ENCODE assay signal across 19 cellular contexts in the genomic region with DNA sequence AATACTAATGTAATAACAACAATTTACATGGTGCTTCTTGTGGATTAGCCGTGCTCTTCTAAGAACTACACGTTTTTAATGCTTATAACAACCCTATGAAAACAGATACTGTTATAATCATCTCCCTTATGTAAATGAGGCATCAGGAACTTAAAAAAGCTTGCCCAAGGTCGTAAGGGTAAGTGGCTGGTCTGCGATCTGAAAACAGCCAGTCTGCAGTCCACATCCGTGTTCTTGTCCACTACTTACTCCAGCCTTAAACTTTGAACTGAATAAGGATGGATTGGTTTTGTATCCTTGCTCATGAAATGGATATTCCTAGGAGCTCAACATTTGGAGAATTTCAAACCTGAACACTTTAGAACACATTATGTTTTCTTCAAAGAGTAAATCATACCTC. TPM values are rescaled to one million over a fixed set of nuclear protein-coding genes. Genes with fewer than 3 reads are reported as not detected.
DNase-seq lines count a peak whose midpoint lies in the region; ATAC-seq, FAIRE-seq and TF ChIP-seq lines count a peak whose summit lies in the region.
"Had no signal": no experiment of that assay in that cellular context is flagged by ENCODE, and none has a peak within 500 bp of the region (broad histone marks: within the 10 kb centered on the region; RNA-seq: fewer than 3 reads in every experiment).

No MANE protein-coding gene starts in this region.

- H3K4me2 ChIP-seq in endothelial cell of umbilical vein (ENCODE audit: insufficient read depth, low read length) (peak overlapping the region; percentile 47), GM23338 (no peak overlapping the region)

- dilution Hi-C loops in endothelial cell of umbilical vein (cut with MboI; ENCODE audit: extremely low pct_ligation_motif_present, low sequenced_read_pairs): no loop called here

- DNase-seq in NOMO-1 treated with DMSO at 0.1 percent for 48 hours (lab: John Stamatoyannopoulos, UW; ENCODE audit: unreplicated experiment) (peak; percentile 4), NOMO-1 treated with dmso at 0.1 percent for 144 hours (lab: John Stamatoyannopoulos, UW; ENCODE audit: unreplicated experiment) (no peak), endothelial cell of umbilical vein (ENCODE audit: low read depth, low spot score) (peak; percentile 40), germinal center (ENCODE audit: low spot score) (no peak), transverse colon (no peak), NCI-H526 treated with DMSO at 0.1 percent for 48 hours (lab: John Stamatoyannopoulos, UW) (no peak), GM23338 (ENCODE audit: low spot score) (no peak)
- DNase-seq: 8988T, C1 segment of cervical spinal cord, COR-L47, DMS153, EL, NCI-H1436 treated with DMSO at 0.1 percent for 48 hours, NCI-H2081 treated with DMSO at 0.1 percent for 48 hours, NCI-H345, NCI-H748 treated with DMSO at 0.1 percent for 48 hours, SHP77 had no signal

- TF ChIP-seq POLR2A in endothelial cell of umbilical vein (IDR thresholded peaks at IDR 0.05; ENCODE audit: low read depth, low read length) (no peak), transverse colon (IDR thresholded peaks at IDR 0.05) (no peak)

- H2AFZ ChIP-seq in endothelial cell of umbilical vein (ENCODE audit: low read depth, low read length): peak overlapping the region; percentile 30
- no peak overlapping the region for H2AFZ ChIP-seq in GM23338

- no peaks in the 10 kb centered on the region for H3K9me2 ChIP-seq in GM23338 (ENCODE audit: insufficient read depth)

- no peaks in the 10 kb centered on the region for H3K27me3 Mint-ChIP-seq in GM23338 (ENCODE audit: insufficient read depth, low read depth, poor library complexity)

- no peak for TF ChIP-seq CTCF in endothelial cell of umbilical vein (IDR thresholded peaks at IDR 0.05; ENCODE audit: extremely low read depth in 1 of 2, insufficient read depth in 1 of 2, low read depth in 1 of 2, low read length in 2 of 2)
- TF ChIP-seq CTCF in neutrophil (IDR thresholded peaks at IDR 0.05): no peak
- no peak for TF ChIP-seq CTCF in transverse colon (IDR thresholded peaks at IDR 0.05)
- no peak for TF ChIP-seq CTCF in GM23338 (conservative IDR thresholded peaks at IDR 0.05; ENCODE audit: low read depth in 2 of 2)

- H3K9me1 ChIP-seq in endothelial cell of umbilical vein (replicated peaks; ENCODE audit: control insufficient read depth, extremely low read depth, insufficient read depth, low read length): no peaks in the 10 kb centered on the region

- H3K79me2 ChIP-seq in endothelial cell of umbilical vein (ENCODE audit: control insufficient read depth, insufficient read depth, low read length) (peaks cover 6% of the 10 kb centered on the region), GM23338 (replicated peaks; ENCODE audit: insufficient read depth) (peaks cover 6% of the 10 kb centered on the region)

- no peak overlapping the region for H3K4me3 Mint-ChIP-seq in GM23338

- H3K4me1 ChIP-seq in endothelial cell of umbilical vein (ENCODE audit: control insufficient read depth, extremely low read depth, insufficient read depth, low read length): peaks cover 21% of the 10 kb centered on the region
- peaks cover 37 to 53% of the 10 kb centered on the region in 2 experiments for H3K4me1 ChIP-seq in neutrophil (ENCODE audit: control insufficient read depth in 1 of 2, insufficient read depth in 1 of 2, low read depth in 1 of 2, low read length in 1 of 2)
- peaks cover 0 to 18% (median 8%) of the 10 kb centered on the region in 4 donors for H3K4me1 ChIP-seq in transverse colon
- H3K4me1 ChIP-seq in GM23338 (ENCODE audit: insufficient read depth): no peaks in the 10 kb centered on the region

- H3K27ac ChIP-seq in endothelial cell of umbilical vein (ENCODE audit: insufficient read depth, low read depth, low read length) (no peak overlapping the region), neutrophil (peak overlapping the region; percentile 73), transverse colon (no peak overlapping the region), GM23338 (ENCODE audit: low read depth) (no peak overlapping the region)

- no peaks in the 10 kb centered on the region for H3F3A ChIP-seq in GM23338 (replicated peaks; ENCODE audit: low read depth)

- intact Hi-C loops in endothelial cell of umbilical vein (cut with micrococcal nuclease) (loop anchor here (2.0 kb wide), 2 partner anchors 67 to 83 kb away; no protein-coding TSS in a partner anchor), transverse colon (cut with DNase I; ENCODE audit: low total_unique reads) (no loop called here)

- H4K20me1 ChIP-seq in endothelial cell of umbilical vein (replicated peaks; ENCODE audit: control insufficient read depth, extremely low read depth, insufficient read depth, low read length): peaks cover 3% of the 10 kb centered on the region
- no peaks in the 10 kb centered on the region; the same call in 1 of the 2 replicates for H4K20me1 ChIP-seq in GM23338 (replicated peaks; ENCODE audit: insufficient read depth)

- peaks cover 3% of the 10 kb centered on the region; the same call in 2 of the 3 replicates for H3K4me1 Mint-ChIP-seq in GM23338

- in situ Hi-C loops in transverse colon (cut with MboI; ENCODE audit: low pct_ligation_motif_present in 1 of 4, low pct_unique_long_range_greater_than_20kb in 1 of 4, low sequenced_read_pairs in 3 of 4): loop anchor here in 2 of 4 donors (10.0 to 25.0 kb wide), 2 partner anchors 181 to 353 kb away; no protein-coding TSS in a partner anchor

- H3K27me3 ChIP-seq in endothelial cell of umbilical vein (ENCODE audit: control insufficient read depth in 2 of 2, insufficient read depth in 2 of 2, low read length in 2 of 2) (no peaks in the 10 kb centered on the region), neutrophil (no peaks in the 10 kb centered on the region), transverse colon (no peaks in the 10 kb centered on the region), GM23338 (ENCODE audit: insufficient read depth) (no peaks in the 10 kb centered on the region)

- ATAC-seq in GM23338: no peak
- ATAC-seq: SK-N-SH treated with all-trans-retinoic acid at 6 μM for 48 hours had no signal

- no peaks in the 10 kb centered on the region for H3K36me3 ChIP-seq in endothelial cell of umbilical vein (ENCODE audit: control insufficient read depth in 2 of 2, extremely low read depth in 1 of 2, insufficient read depth in 2 of 2, low read length in 2 of 2)
- no peaks in the 10 kb centered on the region for H3K36me3 ChIP-seq in neutrophil
- H3K36me3 ChIP-seq in transverse colon: no peaks in the 10 kb centered on the region
- no peaks in the 10 kb centered on the region for H3K36me3 ChIP-seq in GM23338 (ENCODE audit: insufficient read depth)

- 49 to 73% methylated on average over 2 to 5 of the region's 5 CpGs for WGBS in transverse colon (ENCODE audit: low coverage in 1 of 2), 2 donors

- no peak overlapping the region for H3K27ac Mint-ChIP-seq in GM23338

- peaks cover 8% of the 10 kb centered on the region; the same call in 2 of the 3 replicates for H3K9me3 Mint-ChIP-seq in GM23338

- H3K9me3 ChIP-seq in endothelial cell of umbilical vein (replicated peaks; ENCODE audit: control insufficient read depth, insufficient read depth, low read length): no peaks in the 10 kb centered on the region
- H3K9me3 ChIP-seq in neutrophil: no peaks in the 10 kb centered on the region
- no peaks in the 10 kb centered on the region for H3K9me3 ChIP-seq in transverse colon

- POLR2A ChIA-PET in endothelial cell of umbilical vein (lab: Charles Lee): no interaction called here

- no peak overlapping the region for H3K9ac ChIP-seq in endothelial cell of umbilical vein (replicated peaks; ENCODE audit: extremely low read depth, insufficient read depth, low read length)

- peaks cover 6% of the 10 kb centered on the region for H3K36me3 Mint-ChIP-seq in GM23338 (ENCODE audit: low read depth)

- no TSS peak for BruUV-seq in endothelial cell of umbilical vein (replicated peaks; lab: Mats Ljungman, UMichigan)

- no peak for TF ChIP-seq EP300 in transverse colon (IDR thresholded peaks at IDR 0.05; ENCODE audit: low read depth)

- CTCF ChIA-PET in endothelial cell of umbilical vein (lab: Charles Lee): interaction anchor here (0.7 to 3.4 kb wide), 12 partner anchors 9 to 443 kb away, joined by 3 to 30 read pairs (median 6); no protein-coding TSS in a partner anchor

- FAIRE-seq in endothelial cell of umbilical vein (lab: Jason Lieb, UNC): no peak

- H3K4me3 ChIP-seq in endothelial cell of umbilical vein (replicated peaks in 1 of 3; ENCODE audit: insufficient read depth in 1 of 3, low read depth in 1 of 3, low read length in 3 of 3) (no peak overlapping the region), neutrophil (ENCODE audit: low read depth in 1 of 2, low read length in 1 of 2) (no peak overlapping the region), transverse colon (no peak overlapping the region), GM23338 (no peak overlapping the region)

TF ChIP-seq in endothelial cell of umbilical vein, 7 proteins besides CTCF, POLR2A, EP300 and RAD21 (continues in another document):
- TF ChIP-seq POLR2AphosphoS5 (IDR thresholded peaks at IDR 0.05; ENCODE audit: insufficient read depth, low read depth, low read length): no peak
- TF ChIP-seq MYC (IDR thresholded peaks at IDR 0.05; ENCODE audit: low read depth, low read length): no peak
- no peak for TF ChIP-seq EZH2 (IDR thresholded peaks at IDR 0.05; ENCODE audit: borderline replicate concordance, low read depth, low read length, severe bottlenecking)
- TF ChIP-seq JUN (IDR thresholded peaks at IDR 0.05; ENCODE audit: borderline replicate concordance, insufficient read depth, insufficient read length, low read depth): no peak

TF ChIP-seq in GM23338, 12 proteins besides CTCF, POLR2A, EP300 and RAD21 (continues in another document):
- TF ChIP-seq JUNB (IDR thresholded peaks at IDR 0.05; ENCODE audit: unreplicated experiment): no peak
- no peak for TF ChIP-seq EZH2 (IDR thresholded peaks at IDR 0.05; ENCODE audit: low read depth, unreplicated experiment)

RNA-seq across cellular contexts. Expression of gene PAM, which starts 26.7 kb away (rescaled TPM):
- total RNA-seq in endothelial cell of umbilical vein (165 and 176 TPM in 2 replicates), transverse colon (100 to 1,000 TPM in 2 of 4 donors, 10 to 100 TPM in 2; 73.0 to 181 (median 138) TPM)
- polyA plus RNA-seq in endothelial cell of umbilical vein (118 and 133 TPM in 2 replicates), GM23338 (2016; fragmentation: Nextera tagmentation; extraction: Ambion mirVana) (33.9 and 34.9 TPM in 2 replicates)
- 106 and 121 TPM in 2 replicates for polyA plus RNA-seq in endothelial cell of umbilical vein (2011; cell fraction: cytosol; rRNA removed)
- polyA plus RNA-seq in endothelial cell of umbilical vein (2011; cell fraction: nucleus; rRNA removed): 121 and 131 TPM in 2 replicates
- polyA plus RNA-seq in endothelial cell of umbilical vein (2012): 152 and 163 TPM in 2 replicates
- polyA minus RNA-seq in endothelial cell of umbilical vein: 193 and 283 TPM in 2 replicates
- 22.8 TPM for polyA minus RNA-seq in endothelial cell of umbilical vein (2011; cell fraction: cytosol; rRNA and poly(A)+ RNA removed)
- 192 and 200 TPM in 2 replicates for polyA minus RNA-seq in endothelial cell of umbilical vein (2011; cell fraction: nucleus; rRNA and poly(A)+ RNA removed)
- total RNA-seq in GM23338 (2014; rRNA removed; shearing (Covaris generic)): 65.8 and 79.4 TPM in 2 replicates

Comparison
In these comparisons a context has a peak if more than half of its experiments do, and no peak if none do; other contexts are left out.
1. DNase-seq: peak in NOMO-1 treated with DMSO at 0.1 percent for 48 hours (single experiment) and endothelial cell of umbilical vein (single experiment); none in NOMO-1 treated with dmso at 0.1 percent for 144 hours (single experiment), germinal center (single experiment), transverse colon (single experiment), NCI-H526 treated with DMSO at 0.1 percent for 48 hours (single experiment) and GM23338 (single experiment).